8 cellular contexts compared by ENCODE assay signal in the genomic region with DNA sequence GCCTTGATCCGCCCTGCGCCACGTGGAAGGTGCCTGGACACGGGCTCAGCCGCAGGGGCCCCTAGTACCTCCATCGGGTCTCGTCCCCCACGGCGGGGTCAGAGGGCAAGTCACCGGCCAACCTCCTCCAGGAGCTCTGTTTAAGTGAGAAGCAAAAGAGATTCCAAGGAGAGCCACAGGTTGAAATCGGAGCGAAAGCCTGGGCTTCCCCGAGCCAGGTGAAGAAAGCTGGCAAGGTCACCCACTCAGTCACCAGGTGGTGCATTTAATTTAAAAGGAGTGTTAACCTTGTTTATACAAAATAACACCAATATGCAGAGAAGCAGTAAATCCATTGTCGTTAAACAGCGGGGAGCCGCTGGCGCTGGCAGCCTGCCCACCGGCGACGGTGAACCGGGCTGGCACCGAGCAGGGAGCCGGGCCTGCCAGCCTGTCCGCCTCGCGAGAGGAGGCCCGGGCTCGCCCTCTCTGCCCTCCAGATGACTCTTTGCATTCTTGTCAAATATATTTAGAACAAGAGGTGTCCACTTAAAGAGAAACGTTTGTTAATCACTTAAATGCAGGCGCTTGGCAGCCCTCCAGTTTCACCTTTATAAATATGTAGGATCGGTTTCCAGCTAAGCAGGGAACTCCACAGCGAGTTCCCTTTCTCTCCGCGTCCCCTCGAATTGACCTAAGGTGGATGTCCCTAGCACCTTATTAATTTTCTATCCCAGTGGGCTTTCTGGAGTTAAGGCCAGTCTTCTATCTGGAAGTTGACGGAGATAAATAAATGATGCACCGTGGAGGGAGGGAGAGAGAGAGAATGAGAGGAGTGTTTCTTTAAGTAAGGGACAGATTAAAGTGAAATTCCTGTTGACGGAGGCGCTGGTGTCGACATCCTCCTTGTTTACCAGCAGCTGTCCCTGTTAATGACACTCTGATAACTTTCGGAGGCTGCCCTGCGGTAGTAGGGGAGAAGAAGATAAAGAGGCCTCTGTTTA.
DNase-seq lines count a peak whose midpoint lies in the region; ATAC-seq and TF ChIP-seq lines count a peak whose summit lies in the region.

No MANE protein-coding gene starts in this region.

- H3K4me3 ChIP-seq in adipocyte (ENCODE audit: low read length) (peak overlapping the region; percentile 43), hepatocyte (no peak overlapping the region)

- H3K9me3 ChIP-seq in adipocyte (ENCODE audit: control insufficient read depth, low read length) (no peaks in the 10 kb centered on the region), hepatocyte (ENCODE audit: low read depth) (no peaks in the 10 kb centered on the region)

- H3K4me1 ChIP-seq in adipocyte (ENCODE audit: control insufficient read depth, insufficient read depth, low read length) (peaks cover 4% of the 10 kb centered on the region), hepatocyte (ENCODE audit: insufficient read depth) (peaks cover 19% of the 10 kb centered on the region)

- peak overlapping the region; percentile 44 for H3K27ac ChIP-seq in hepatocyte

- H3K36me3 ChIP-seq in adipocyte (ENCODE audit: control insufficient read depth, insufficient read depth, low read length, severe bottlenecking), result no peaks in the 10 kb centered on the region
- no peaks in the 10 kb centered on the region for H3K36me3 ChIP-seq in hepatocyte (replicated peaks; ENCODE audit: insufficient read depth, low read depth)

- no peaks in the 10 kb centered on the region for H4K20me1 ChIP-seq in hepatocyte (ENCODE audit: insufficient read depth, poor library complexity, severe bottlenecking)

- peak overlapping the region; percentile 73 for H3K4me2 ChIP-seq in hepatocyte

- ATAC-seq in HG03520 (IDR thresholded peaks at IDR 0.05; ENCODE audit: unreplicated experiment), result no peak

- DNase-seq in COLO668 (lab: John Stamatoyannopoulos, UW; ENCODE audit: unreplicated experiment) (peak; percentile 92), LoVo (ENCODE audit: low spot score) (peak; percentile 64), adipocyte (ENCODE audit: low read depth) (no peak), hepatocyte (ENCODE audit: low spot score) (peak; percentile 42), retina (peak; percentile 76), DMS114 treated with DMSO at 0.1 percent for 48 hours (lab: John Stamatoyannopoulos, UW; ENCODE audit: unreplicated experiment) (no peak)
- no peak for DNase-seq in stimulated activated CD4-positive, alpha-beta T cell treated with anti-CD3 and anti-CD28 coated beads, Interleukin-4, amount 100 ng/mL, for 24 hours

- H3K9ac ChIP-seq in adipocyte (ENCODE audit: low read length), result peak overlapping the region; percentile 51

- 11% methylated on average over 42 of the region's 42 CpGs for whole genome bisulfite sequencing in hepatocyte (ENCODE audit: low lambda C conversion rate, missing lambda C conversion rate)

- H3K79me2 ChIP-seq in hepatocyte, result no peaks in the 10 kb centered on the region

- no peaks in the 10 kb centered on the region for H3K9me2 ChIP-seq in hepatocyte (replicated peaks; ENCODE audit: insufficient read depth)

- TF ChIP-seq CTCF in hepatocyte (IDR thresholded peaks at IDR 0.05; ENCODE audit: poor library complexity), result no peak

- H3K27me3 ChIP-seq in adipocyte (replicated peaks; ENCODE audit: control insufficient read depth, insufficient read depth, low read length) (no peaks in the 10 kb centered on the region), hepatocyte (no peaks in the 10 kb centered on the region)

- H2AFZ ChIP-seq in hepatocyte, result peak overlapping the region; percentile 49

Comparison
In these comparisons a context has a peak if more than half of its experiments do, and no peak if none do; other contexts are left out.
1. DNase-seq: peak in COLO668 (single experiment), LoVo (single experiment), hepatocyte (single experiment) and retina (single experiment); none in adipocyte (single experiment), DMS114 treated with DMSO at 0.1 percent for 48 hours (single experiment) and stimulated activated CD4-positive, alpha-beta T cell treated with anti-CD3 and anti-CD28 coated beads, Interleukin-4, amount 100 ng/mL, for 24 hours (single experiment).